ENCODE assay signal across 10 cellular contexts in the genomic region with DNA sequence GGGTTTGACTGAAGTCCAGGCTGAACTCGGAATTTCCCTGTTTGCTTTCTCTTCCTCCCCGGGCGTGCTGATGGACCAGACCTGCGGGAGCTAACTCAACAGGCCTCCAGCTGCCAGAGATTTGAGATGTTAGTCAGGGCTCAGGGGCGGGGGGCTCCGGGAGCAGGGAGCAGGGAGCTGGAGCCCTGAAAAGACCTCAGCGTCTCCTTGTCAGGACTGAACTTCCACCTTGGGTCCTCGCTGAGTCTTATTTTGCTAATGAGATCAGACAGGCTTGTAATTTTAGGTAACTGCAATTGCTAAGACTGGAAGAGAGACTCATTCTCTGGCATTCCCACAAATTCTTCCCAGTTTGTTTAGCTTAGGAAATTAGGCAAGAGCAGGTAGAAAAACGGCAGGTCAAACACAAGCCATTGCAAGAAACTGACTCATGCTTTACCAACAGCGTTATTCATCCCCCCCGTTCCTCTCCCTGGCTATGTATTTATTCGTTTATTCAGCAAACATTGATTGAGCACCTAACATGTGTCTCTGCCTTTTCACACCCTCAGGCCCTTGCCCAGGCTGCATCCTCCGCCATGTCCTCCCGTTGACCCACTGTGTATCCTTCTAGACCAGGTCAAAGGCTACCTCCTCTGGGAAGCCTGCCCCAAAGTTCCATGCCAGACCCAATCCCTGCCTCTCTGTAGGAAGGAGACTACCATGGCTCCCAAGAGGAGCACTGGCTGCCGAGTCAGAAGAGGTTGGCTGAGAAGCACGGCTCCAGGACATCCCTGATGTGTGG.
DNase-seq lines count a peak whose midpoint lies in the region; ATAC-seq and TF ChIP-seq lines count a peak whose summit lies in the region.
"Had no signal": no experiment of that assay in that cellular context is flagged by ENCODE, and none has a peak within 500 bp of the region (broad histone marks: within the 10 kb centered on the region; RNA-seq: fewer than 3 reads in every experiment).

No MANE protein-coding gene starts in this region.

- POLR2A ChIA-PET in Caco-2 (lab: Charles Lee) = interaction anchor here (0.6 kb wide), 1 partner anchor 1465 kb away, joined by 6 read pairs; no protein-coding TSS in a partner anchor

- H3K4me3 Mint-ChIP-seq in Caco-2 (ENCODE audit: unreplicated experiment) (peak overlapping the region; percentile 56), progenitor cell of endocrine pancreas (ENCODE audit: low read depth) (no peak overlapping the region)

- intact Hi-C loops in Caco-2 (cut with micrococcal nuclease; ENCODE audit: unreplicated experiment) = no loop called here

- H3K27me3 ChIP-seq in Caco-2 (replicated peaks; ENCODE audit: control insufficient read depth, insufficient read depth, low read length) = no peaks in the 10 kb centered on the region
- H3K27me3 ChIP-seq in Peyer's patch = no peaks in the 10 kb centered on the region
- no peaks in the 10 kb centered on the region for H3K27me3 ChIP-seq in fibroblast of lung (ENCODE audit: control insufficient read depth, insufficient read depth, low read length)

- no peaks in the 10 kb centered on the region for H4K20me1 ChIP-seq in fibroblast of lung (ENCODE audit: control insufficient read depth, extremely low read depth, insufficient read depth, low read length)

- H3K9me3 ChIP-seq in Caco-2 (no peaks in the 10 kb centered on the region), Peyer's patch (no peaks in the 10 kb centered on the region), fibroblast of lung (ENCODE audit: control insufficient read depth, insufficient read depth, low read depth, low read length) (no peaks in the 10 kb centered on the region)

- H3K79me2 ChIP-seq in fibroblast of lung (ENCODE audit: control insufficient read depth, insufficient read depth, low read length) = no peaks in the 10 kb centered on the region

- ATAC-seq in GM18505 (IDR thresholded peaks at IDR 0.05; ENCODE audit: unreplicated experiment) (no peak), HG02884 (IDR thresholded peaks at IDR 0.05; ENCODE audit: unreplicated experiment) (no peak), HG03432 (IDR thresholded peaks at IDR 0.05; ENCODE audit: unreplicated experiment) (no peak)

- H3K36me3 ChIP-seq in Caco-2 (ENCODE audit: control insufficient read depth, insufficient read depth, low read length) (no peaks in the 10 kb centered on the region), Peyer's patch (no peaks in the 10 kb centered on the region), fibroblast of lung (ENCODE audit: control insufficient read depth, insufficient read depth, low read length) (no peaks in the 10 kb centered on the region)

- TF ChIP-seq POLR2A in Peyer's patch (IDR thresholded peaks at IDR 0.05) (no peak), GM18505 (IDR thresholded peaks at IDR 0.05; ENCODE audit: borderline replicate concordance, extremely low read depth, insufficient read depth, insufficient read length) (no peak)

- peaks cover 23% of the 10 kb centered on the region for H3K4me1 Mint-ChIP-seq in Caco-2 (ENCODE audit: low read depth, unreplicated experiment)
- peaks cover 35% of the 10 kb centered on the region for H3K4me1 Mint-ChIP-seq in progenitor cell of endocrine pancreas (ENCODE audit: low read depth)

- TF ChIP-seq CTCF in Caco-2 (IDR thresholded peaks at IDR 0.05; ENCODE audit: insufficient read depth in 1 of 2, low read depth in 1 of 2, low read length in 1 of 2, severe bottlenecking in 1 of 2, unreplicated experiment in 1 of 2) = no peak
- TF ChIP-seq CTCF in Peyer's patch (IDR thresholded peaks at IDR 0.05) = no peak
- TF ChIP-seq CTCF in fibroblast of lung (conservative IDR thresholded peaks at IDR 0.05 in 1 of 2, IDR thresholded peaks at IDR 0.05 in 1 of 2; ENCODE audit: low read depth in 1 of 2, low read length in 2 of 2) = no peak
- TF ChIP-seq CTCF in progenitor cell of endocrine pancreas (IDR thresholded peaks at IDR 0.05; ENCODE audit: unreplicated experiment) = no peak

- no peak overlapping the region for H2AFZ ChIP-seq in fibroblast of lung (ENCODE audit: low read length)

- H3K4me3 ChIP-seq in Caco-2 (ENCODE audit: low read depth, low read length) (no peak overlapping the region), Peyer's patch (no peak overlapping the region), fibroblast of lung (replicated peaks in 1 of 4; ENCODE audit: control extremely low read depth in 1 of 4, insufficient read depth in 1 of 4, low read depth in 3 of 4, low read length in 4 of 4) (no peak overlapping the region)

- H3K9ac ChIP-seq in fibroblast of lung (ENCODE audit: insufficient read depth, low read length) = no peak overlapping the region

- DNase-seq in Caco-2 (peak; percentile 20 to 46), Peyer's patch (peak in 2 of 3 donors; percentile 42 to 44), fibroblast of lung (ENCODE audit: low read depth in 2 of 2) (peak; percentile 83 to 93), progenitor cell of endocrine pancreas (ENCODE audit: low spot score, unreplicated experiment) (no peak), medulla oblongata (ENCODE audit: extremely low spot score) (no peak)
- DNase-seq: COR-L47, occipital lobe had no signal

- H3K4me1 ChIP-seq in Caco-2 = peaks cover 9% of the 10 kb centered on the region
- H3K4me1 ChIP-seq in Peyer's patch = peaks cover 0 to 8% (median 0%) of the 10 kb centered on the region in 4 donors
- H3K4me1 ChIP-seq in fibroblast of lung (ENCODE audit: control insufficient read depth, extremely low read depth, insufficient read depth, low read length) = peaks cover 2% of the 10 kb centered on the region

- H3K27ac Mint-ChIP-seq in Caco-2 (ENCODE audit: unreplicated experiment) (peak overlapping the region; percentile 72), progenitor cell of endocrine pancreas (peak overlapping the region; percentile 37)

- H3K27ac ChIP-seq in Peyer's patch (peak overlapping the region in 2 of 4 donors; percentile 31 to 50), fibroblast of lung (ENCODE audit: insufficient read depth, low read length) (no peak overlapping the region)

- CTCF ChIA-PET in Caco-2 (lab: Charles Lee) = no interaction called here

- no TSS peak for BruUV-seq in Caco-2 (replicated peaks; lab: Mats Ljungman, UMichigan)

- H3K9me3 Mint-ChIP-seq in Caco-2 (ENCODE audit: unreplicated experiment) (peaks cover 22% of the 10 kb centered on the region), progenitor cell of endocrine pancreas (ENCODE audit: low read depth) (peaks cover 13% of the 10 kb centered on the region)

- H3K27me3 Mint-ChIP-seq in Caco-2 (ENCODE audit: insufficient read depth, unreplicated experiment) (no peaks in the 10 kb centered on the region), progenitor cell of endocrine pancreas (no peaks in the 10 kb centered on the region)

- H3K36me3 Mint-ChIP-seq in Caco-2 (ENCODE audit: insufficient read depth, unreplicated experiment) (no peaks in the 10 kb centered on the region), progenitor cell of endocrine pancreas (ENCODE audit: insufficient read depth) (peaks cover 2% of the 10 kb centered on the region)

- no peak overlapping the region for H3K4me2 ChIP-seq in fibroblast of lung (ENCODE audit: extremely low read depth, insufficient read depth, low read length)

Comparison
In these comparisons a context has a peak if more than half of its experiments do, and no peak if none do; other contexts are left out.
1. DNase-seq: peak in Caco-2 (2 of 2), Peyer's patch (2 of 3) and fibroblast of lung (2 of 2); none in progenitor cell of endocrine pancreas (single experiment) and medulla oblongata (single experiment).